15 cellular contexts compared by ENCODE assay signal in the genomic region with DNA sequence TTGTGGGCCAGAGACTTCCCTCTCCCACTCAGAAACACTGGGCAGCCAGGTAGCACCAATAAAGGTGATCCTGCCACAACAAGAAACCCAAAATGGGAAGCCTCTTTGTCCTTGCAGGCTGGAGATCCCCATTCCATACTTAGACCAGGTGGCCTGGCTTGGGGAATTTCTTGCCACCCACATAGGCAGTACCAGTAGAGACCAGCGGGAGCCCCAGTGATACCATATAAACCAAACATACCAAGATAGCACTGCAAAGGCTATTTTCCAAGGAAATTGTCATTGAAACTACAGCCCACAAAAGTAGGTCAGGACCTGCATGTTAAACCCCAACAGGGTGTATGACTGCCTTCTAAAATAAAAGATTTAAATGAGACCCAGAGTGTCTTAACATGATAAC.
DNase-seq lines count a peak whose midpoint lies in the region; ATAC-seq, FAIRE-seq and TF ChIP-seq lines count a peak whose summit lies in the region.
"Had no signal": no experiment of that assay in that cellular context is flagged by ENCODE, and none has a peak within 500 bp of the region (broad histone marks: within the 10 kb centered on the region; RNA-seq: fewer than 3 reads in every experiment).

No MANE protein-coding gene starts in this region.

- no peak for TF ChIP-seq EP300 in A549 (IDR thresholded peaks at IDR 0.05)

- POLR2A ChIA-PET in A549 (lab: Yijun Ruan, JAX), result no interaction called here
- POLR2A ChIA-PET in PC-3 (lab: Charles Lee; ENCODE audit: unreplicated experiment), result no interaction called here

- no peaks in the 10 kb centered on the region for H3F3A ChIP-seq in PC-3 (ENCODE audit: low read length, unreplicated experiment)

- BruUV-seq in PC-3 (replicated peaks; lab: Mats Ljungman, UMichigan), result no TSS peak

- H3K4me3 ChIP-seq in A549 (no peak overlapping the region), PC-3 (ENCODE audit: low read length) (no peak overlapping the region), fibroblast of the aortic adventitia (ENCODE audit: low read depth, low read length) (no peak overlapping the region)

- H3K4me1 ChIP-seq in A549 (no peaks in the 10 kb centered on the region), PC-3 (ENCODE audit: insufficient read depth, low read length) (peaks cover 38% of the 10 kb centered on the region)

- H3K4me2 ChIP-seq in A549 (no peak overlapping the region), PC-3 (ENCODE audit: low read length) (no peak overlapping the region)

- ATAC-seq in A549 (peak in 1 of 2 experiments; percentile 84; a peak in 4 of 6 replicates), PC-3 (peak; percentile 41), GM18870 (IDR thresholded peaks at IDR 0.05; ENCODE audit: unreplicated experiment) (no peak)
- ATAC-seq: activated T-helper 17 cell treated with anti-CD3 and anti-CD28 coated beads, Interleukin-2, amount 50 U/mL, for 72 hours had no signal

- H3K27me3 ChIP-seq in PC-3 (ENCODE audit: low read length), result no peaks in the 10 kb centered on the region

- CTCF ChIA-PET in A549 (lab: Yijun Ruan, JAX), result interaction anchor here (0.6 kb wide), 1 partner anchor 102 kb away, joined by 3 read pairs; no protein-coding TSS in a partner anchor
- CTCF ChIA-PET in PC-3 (lab: Charles Lee), result no interaction called here

- peak; percentile 4 to 7 for DNase-seq in A549 (ENCODE audit: low read depth in 1 of 2, low spot score in 1 of 2)
- no peak for DNase-seq in PC-3
- DNase-seq in fibroblast of the aortic adventitia (ENCODE audit: low read depth), result no peak
- DNase-seq in NOMO-1 treated with dmso at 0.1 percent for 144 hours (lab: John Stamatoyannopoulos, UW; ENCODE audit: unreplicated experiment), result no peak
- DNase-seq in occipital lobe (lab: John Stamatoyannopoulos, UW), result no peak
- no peak for DNase-seq in NCI-H510A treated with DMSO at 0.1 percent for 48 hours (lab: John Stamatoyannopoulos, UW)
- DNase-seq: activated CD4-positive, alpha-beta T cell treated with anti-CD3 and anti-CD28 coated beads, Interleukin-2, amount 10 ng/mL, durations not matched to agents 24 days and 14 days; erythroblast; NCI-H2081 treated with DMSO at 0.1 percent for 48 hours; NK-92 treated with Interleukin-12 subunit alpha and Interleukin-12 subunit beta, amount 100 ng/mL, for 24 hours; stimulated activated naive CD4-positive, alpha-beta T cell treated with Interleukin-2 at 50 U/mL for 16 hours had no signal

- TF ChIP-seq CTCF in A549 (IDR thresholded peaks at IDR 0.05) (no peak), GM12874 (IDR thresholded peaks at IDR 0.05; ENCODE audit: insufficient read depth, low read depth, low read length) (peak; percentile 21; the same call in 1 of the 2 replicates), PC-3 (conservative IDR thresholded peaks at IDR 0.05; ENCODE audit: low read depth, low read length) (peak; percentile 44; the same call in 1 of the 2 replicates), fibroblast of the aortic adventitia (IDR thresholded peaks at IDR 0.05; ENCODE audit: insufficient read depth, low read length) (peak; percentile 23)

- no peak for TF ChIP-seq POLR2A in A549 (IDR thresholded peaks at IDR 0.05; ENCODE audit: low read length)

- no peak overlapping the region for H2AFZ ChIP-seq in PC-3 (ENCODE audit: low read length)

- H4K20me1 ChIP-seq in PC-3 (ENCODE audit: low read length), result no peaks in the 10 kb centered on the region

- H3K36me3 ChIP-seq in PC-3 (ENCODE audit: low read depth, low read length), result peaks cover 4% of the 10 kb centered on the region; the same call in 1 of the 2 replicates

- no peaks in the 10 kb centered on the region for H3K9me2 ChIP-seq in PC-3 (replicated peaks; ENCODE audit: low read length)

- TF ChIP-seq RAD21 in A549 (conservative IDR thresholded peaks at IDR 0.05 in 1 of 2, IDR thresholded peaks at IDR 0.05 in 1 of 2), result no peak

- no peak overlapping the region for H3K9ac ChIP-seq in PC-3 (ENCODE audit: low read length)

- H3K27ac ChIP-seq in A549 (no peak overlapping the region), PC-3 (ENCODE audit: low read length) (no peak overlapping the region)

- FAIRE-seq in A549 (lab: Jason Lieb, UNC), result no peak
- FAIRE-seq: GM18507 had no signal

- WGBS in A549 (ENCODE audit: missing lambda C conversion rate), result 86% methylated on average over 1 of the region's 1 CpG

- intact Hi-C loops in PC-3 (cut with micrococcal nuclease), result no loop called here

- no peaks in the 10 kb centered on the region for H3K9me3 ChIP-seq in A549
- no peaks in the 10 kb centered on the region for H3K9me3 ChIP-seq in PC-3 (ENCODE audit: low read length)

- H3K79me2 ChIP-seq in PC-3 (ENCODE audit: low read length), result no peaks in the 10 kb centered on the region

TF ChIP-seq in A549, 52 proteins besides CTCF, POLR2A, EP300 and RAD21:
- TF ChIP-seq GATA3 (IDR thresholded peaks at IDR 0.05; ENCODE audit: borderline replicate concordance), result no peak
- TF ChIP-seq, protein P1, sequence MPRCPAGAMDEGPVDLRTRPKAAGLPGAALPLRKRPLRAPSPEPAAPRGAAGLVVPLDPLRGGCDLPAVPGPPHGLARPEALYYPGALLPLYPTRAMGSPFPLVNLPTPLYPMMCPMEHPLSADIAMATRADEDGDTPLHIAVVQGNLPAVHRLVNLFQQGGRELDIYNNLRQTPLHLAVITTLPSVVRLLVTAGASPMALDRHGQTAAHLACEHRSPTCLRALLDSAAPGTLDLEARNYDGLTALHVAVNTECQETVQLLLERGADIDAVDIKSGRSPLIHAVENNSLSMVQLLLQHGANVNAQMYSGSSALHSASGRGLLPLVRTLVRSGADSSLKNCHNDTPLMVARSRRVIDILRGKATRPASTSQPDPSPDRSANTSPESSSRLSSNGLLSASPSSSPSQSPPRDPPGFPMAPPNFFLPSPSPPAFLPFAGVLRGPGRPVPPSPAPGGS (IDR thresholded peaks at IDR 0.05), result no peak
TF ChIP-seq in A549: peak in this region for 0.

Comparison
In these comparisons a context has a peak if more than half of its experiments do, and no peak if none do; other contexts are left out.
1. DNase-seq: peak in A549 (2 of 2); none in PC-3 (single experiment), fibroblast of the aortic adventitia (single experiment), NOMO-1 treated with dmso at 0.1 percent for 144 hours (single experiment), occipital lobe (single experiment) and NCI-H510A treated with DMSO at 0.1 percent for 48 hours (single experiment).